16 cellular contexts compared by ENCODE assay signal in the genomic region with DNA sequence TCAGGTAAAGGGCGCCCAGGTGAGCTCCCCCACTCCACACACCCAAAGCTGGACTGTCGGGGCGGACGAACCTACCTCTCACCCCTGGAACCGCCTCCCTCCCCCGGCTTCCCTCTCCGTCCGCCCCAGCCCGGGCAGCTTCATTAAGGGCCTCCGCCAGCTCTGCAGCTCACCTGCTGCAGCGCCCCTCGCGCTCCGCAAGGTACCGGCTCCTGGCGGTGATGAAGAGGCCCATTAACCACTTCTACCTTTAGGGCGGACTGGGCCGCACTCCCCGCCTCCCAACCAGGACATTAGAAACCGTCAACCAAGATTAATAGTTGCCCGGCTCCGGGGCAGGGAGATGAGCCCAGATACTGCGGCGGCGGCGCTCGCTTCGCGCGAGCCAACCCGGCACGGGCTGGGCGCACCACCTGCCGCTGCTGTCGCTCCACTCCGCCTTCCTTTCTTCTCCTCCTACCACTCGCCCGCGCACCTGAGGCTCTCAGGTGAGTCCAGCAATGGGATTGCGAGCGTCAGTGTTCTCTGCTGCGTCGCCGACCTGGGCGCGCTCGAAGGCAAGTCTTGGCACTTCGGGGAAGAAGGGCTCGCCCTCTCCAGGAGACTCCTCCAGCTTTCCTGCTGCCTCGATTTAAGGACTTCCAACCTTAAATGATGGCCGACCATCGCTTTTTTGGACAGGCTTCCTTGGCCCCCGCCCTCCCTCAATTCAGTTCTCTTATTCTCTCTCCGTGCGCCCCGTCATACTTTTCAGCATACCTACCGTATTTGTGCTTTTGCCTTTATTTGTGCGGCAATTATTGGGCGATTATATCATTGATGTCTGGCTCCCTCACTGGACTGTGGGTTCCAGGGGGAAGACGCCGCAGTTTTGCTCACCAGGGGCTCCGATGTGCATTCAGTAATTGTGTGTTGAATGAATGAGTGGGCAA. TPM values are rescaled to one million over a fixed set of nuclear protein-coding genes. Genes with fewer than 3 reads are reported as not detected.
DNase-seq lines count a peak whose midpoint lies in the region; ATAC-seq and TF ChIP-seq lines count a peak whose summit lies in the region.
"Had no signal": no experiment of that assay in that cellular context is flagged by ENCODE, and none has a peak within 500 bp of the region (broad histone marks: within the 10 kb centered on the region; RNA-seq: fewer than 3 reads in every experiment).

No MANE protein-coding gene starts in this region.

- H3K4me1 ChIP-seq in prostate gland (replicated peaks) (peaks cover 3% of the 10 kb centered on the region), PC-9 (replicated peaks; ENCODE audit: insufficient read depth) (peaks cover 13% of the 10 kb centered on the region)

- no peaks in the 10 kb centered on the region for H3K79me2 ChIP-seq in PC-9 (ENCODE audit: low read depth)

- H3K4me3 ChIP-seq in astrocyte of the spinal cord (ENCODE audit: low read depth, low read length): no peak overlapping the region
- no peak overlapping the region for H3K4me3 ChIP-seq in prostate gland
- H3K4me3 ChIP-seq in PC-9: no peak overlapping the region

- H3K4me2 ChIP-seq in PC-9: no peak overlapping the region

- in situ Hi-C loops in astrocyte of the spinal cord (cut with HindIII; ENCODE audit: low sequenced_read_pairs): no loop called here

- intact Hi-C loops in prostate gland (cut with DNase I) (no loop called here), PC-9 (cut with micrococcal nuclease; ENCODE audit: unreplicated experiment) (loop anchor here (10.0 kb wide), 1 partner anchor 527 kb away; no protein-coding TSS in a partner anchor)

- H4K20me1 ChIP-seq in PC-9 (ENCODE audit: insufficient read depth): no peaks in the 10 kb centered on the region

- TF ChIP-seq CTCF in astrocyte of the spinal cord (IDR thresholded peaks at IDR 0.05; ENCODE audit: low read depth, low read length) (peak; percentile 8), prostate gland (IDR thresholded peaks at IDR 0.05) (peak in 1 of 4 experiments; percentile 10), PC-9 (conservative IDR thresholded peaks at IDR 0.05) (no peak)

- H3K36me3 ChIP-seq in prostate gland (no peaks in the 10 kb centered on the region), PC-9 (ENCODE audit: low read depth) (no peaks in the 10 kb centered on the region)
- H3K36me3 ChIP-seq: Peyer's patch, upper lobe of left lung had no signal

- BruUV-seq in PC-9 (replicated peaks; lab: Mats Ljungman, UMichigan): no TSS peak

- no peaks in the 10 kb centered on the region for H3K9me3 ChIP-seq in prostate gland
- H3K9me3 ChIP-seq in PC-9 (ENCODE audit: insufficient read depth, low read depth): no peaks in the 10 kb centered on the region
- H3K9me3 ChIP-seq: Peyer's patch, upper lobe of left lung had no signal

- no peak overlapping the region for H2AFZ ChIP-seq in PC-9

- TF ChIP-seq POLR2A in prostate gland (IDR thresholded peaks at IDR 0.05): no peak

- no peaks in the 10 kb centered on the region for H3K9me2 ChIP-seq in PC-9 (ENCODE audit: insufficient read depth)

- CTCF ChIA-PET in PC-9 (lab: Charles Lee): no interaction called here

- peak; percentile 84 for DNase-seq in COLO668 (lab: John Stamatoyannopoulos, UW; ENCODE audit: unreplicated experiment)
- peak; percentile 72 to 88 (median 84) for DNase-seq in NCI-H1417 (lab: John Stamatoyannopoulos, UW)
- no peak for DNase-seq in astrocyte of the spinal cord (ENCODE audit: low read depth, low spot score)
- peak; percentile 83 for DNase-seq in left kidney (ENCODE audit: low read depth, low spot score)
- no peak for DNase-seq in prostate gland (ENCODE audit: low spot score)
- no peak for DNase-seq in activated effector memory CD4-positive, alpha-beta T cell treated with Interleukin-2 at 50 U/mL for 16 hours
- no peak for DNase-seq in PC-9
- DNase-seq: activated naive CD8-positive, alpha-beta T cell treated with anti-CD3 and anti-CD28 coated beads, Interleukin-2, amount 50 U/mL, for 24 hours; effector CD8-positive, alpha-beta T cell; GF-D8; head of caudate nucleus; NCI-H1048; Peyer's patch; T1000 had no signal

- no peaks in the 10 kb centered on the region for H3K27me3 ChIP-seq in prostate gland (replicated peaks; ENCODE audit: insufficient read depth)
- no peaks in the 10 kb centered on the region for H3K27me3 ChIP-seq in PC-9 (ENCODE audit: insufficient read depth, low read depth)

- no peak for ATAC-seq in HG03039 (IDR thresholded peaks at IDR 0.05; ENCODE audit: unreplicated experiment)
- ATAC-seq: activated naive CD8-positive, alpha-beta T cell treated with anti-CD3 and anti-CD28 coated beads, Interleukin-2, amount 50 U/mL, for 24 hours had no signal

- H3K27ac ChIP-seq in prostate gland: no peak overlapping the region
- H3K27ac ChIP-seq in PC-9: no peak overlapping the region
- H3K27ac ChIP-seq: Peyer's patch, upper lobe of left lung had no signal

- POLR2A ChIA-PET in PC-9 (lab: Charles Lee; ENCODE audit: unreplicated experiment): interaction anchor here (0.6 kb wide), 1 partner anchor 18 kb away, joined by 4 read pairs; no protein-coding TSS in a partner anchor

- peaks cover 7% of the 10 kb centered on the region for H3F3A ChIP-seq in PC-9 (ENCODE audit: insufficient read depth, low read depth)

- 14% methylated on average over 62 of the region's 62 CpGs for WGBS in prostate gland

RNA-seq across cellular contexts. Expression of gene KAZALD1, which starts 13.6 kb away (rescaled TPM):
- total RNA-seq in prostate gland: 10 to 100 TPM in 1 of 2 donors, 1 to 10 TPM in 1; 9.8 to 24.4 TPM
- 19.7 and 21.2 TPM in 2 replicates for total RNA-seq in PC-9 (2021)

RNA-seq across cellular contexts. Expression of gene SFXN3, which starts 17.2 kb away (rescaled TPM):
- total RNA-seq in prostate gland (10 to 100 TPM; 20.7 to 65.4 TPM), PC-9 (2021) (30.6 and 35.2 TPM in 2 replicates)

RNA-seq across cellular contexts. Expression of gene PDZD7, which starts 17.3 kb away (rescaled TPM):
- 1 to 10 TPM in 1 of 2 donors, under 1 TPM in 1; 0.82 to 1.5 TPM for total RNA-seq in prostate gland
- 2.3 and 2.8 TPM in 2 replicates for total RNA-seq in PC-9 (2021)

RNA-seq across cellular contexts. Expression of gene LZTS2, which starts 48.6 kb away (rescaled TPM):
- total RNA-seq in prostate gland (100 to 1,000 TPM; 108 to 189 TPM), PC-9 (2021) (32.5 and 39.5 TPM in 2 replicates)

Comparison
In these comparisons a context has a peak if more than half of its experiments do, and no peak if none do; other contexts are left out.
1. DNase-seq: peak in COLO668 (single experiment), NCI-H1417 (3 of 3) and left kidney (single experiment); none in astrocyte of the spinal cord (single experiment), prostate gland (single experiment), activated effector memory CD4-positive, alpha-beta T cell treated with Interleukin-2 at 50 U/mL for 16 hours (single experiment) and PC-9 (0 of 2).